Comparison of ENCODE assay signal across 19 cellular contexts in genomic region chr5:105504-106080, GRCh38. TPM values are rescaled to one million over a fixed set of nuclear protein-coding genes. Genes with fewer than 3 reads are reported as not detected.
DNase-seq lines count a peak whose midpoint lies in the region; FAIRE-seq and TF ChIP-seq lines count a peak whose summit lies in the region.
"Had no signal": no experiment of that assay in that cellular context is flagged by ENCODE, and none has a peak within 500 bp of the region (broad histone marks: within the 10 kb centered on the region; RNA-seq: fewer than 3 reads in every experiment).

No MANE protein-coding gene starts in this region.

- H3K4me1 ChIP-seq in H9 (ENCODE audit: insufficient read depth, low read length) (peaks cover 7% of the 10 kb centered on the region), astrocyte (ENCODE audit: insufficient read depth, low read length) (no peaks in the 10 kb centered on the region), trophoblast cell (ENCODE audit: control insufficient read depth in 1 of 2, insufficient read depth in 2 of 2, low read length in 2 of 2) (peaks cover 18 to 25% of the 10 kb centered on the region in 2 experiments)
- H3K4me1 ChIP-seq: parathyroid adenoma, uterus had no signal

- H4K5ac ChIP-seq in H9 (ENCODE audit: insufficient read length, low read depth, low read length) = no peak overlapping the region

- H3K4me3 Mint-ChIP-seq in H9 = no peak overlapping the region
- H3K4me3 Mint-ChIP-seq in astrocyte (ENCODE audit: unreplicated experiment) = no peak overlapping the region
- H3K4me3 Mint-ChIP-seq: CD4-positive, alpha-beta memory T cell; dendritic cell treated with granulocyte-macrophage colony-stimulating factor and Interleukin-4, amounts not matched to agents 40 ng/mL and 50 ng/mL, for 4 days had no signal

- no peaks in the 10 kb centered on the region for H3K27me3 Mint-ChIP-seq in H9 (ENCODE audit: low read depth)
- H3K27me3 Mint-ChIP-seq in astrocyte (ENCODE audit: low read depth, unreplicated experiment) = peaks cover 2% of the 10 kb centered on the region
- H3K27me3 Mint-ChIP-seq: dendritic cell treated with granulocyte-macrophage colony-stimulating factor and Interleukin-4, amounts not matched to agents 40 ng/mL and 50 ng/mL, for 4 days had no signal

- no peaks in the 10 kb centered on the region for H3K27me3 ChIP-seq in H9 (ENCODE audit: insufficient read depth, low read length)
- H3K27me3 ChIP-seq in astrocyte (ENCODE audit: insufficient read depth, low read length) = peaks cover 2% of the 10 kb centered on the region
- H3K27me3 ChIP-seq in trophoblast cell (ENCODE audit: insufficient read depth, low read length) = no peaks in the 10 kb centered on the region
- H3K27me3 ChIP-seq: uterus had no signal

- H3K9ac ChIP-seq in H9 (ENCODE audit: extremely low read depth, insufficient read length, low read length) (no peak overlapping the region), astrocyte (ENCODE audit: low read length) (no peak overlapping the region), trophoblast cell (ENCODE audit: low read length) (no peak overlapping the region)
- H3K9ac ChIP-seq: parathyroid adenoma had no signal

- H2BK12ac ChIP-seq in H9 (ENCODE audit: insufficient read length, low read depth, low read length) (no peak overlapping the region), trophoblast cell (ENCODE audit: low read length) (no peak overlapping the region)

- H2BK20ac ChIP-seq in H9 (ENCODE audit: low read depth, low read length, poor library complexity, severe bottlenecking) = no peak overlapping the region

- H4K91ac ChIP-seq in H9 (ENCODE audit: insufficient read length, low read depth, low read length) (no peak overlapping the region), trophoblast cell (ENCODE audit: low read depth, low read length) (no peak overlapping the region)

- H3K9me3 ChIP-seq in H9 (ENCODE audit: control insufficient read depth, low read depth, low read length) (no peaks in the 10 kb centered on the region), astrocyte (ENCODE audit: insufficient read depth, low read depth, low read length) (no peaks in the 10 kb centered on the region), trophoblast cell (ENCODE audit: insufficient read depth, low read depth, low read length) (peaks cover 11% of the 10 kb centered on the region)
- H3K9me3 ChIP-seq: uterus had no signal

- H2BK120ac ChIP-seq in H9 (ENCODE audit: low read depth, low read length, poor library complexity, severe bottlenecking) = no peak overlapping the region
- no peak overlapping the region for H2BK120ac ChIP-seq in trophoblast cell (ENCODE audit: insufficient read depth, low read length, poor library complexity)

- no peak overlapping the region for H3K14ac ChIP-seq in H9 (ENCODE audit: insufficient read depth, low read length)
- no peak overlapping the region for H3K14ac ChIP-seq in trophoblast cell (ENCODE audit: low read length)

- H3K18ac ChIP-seq in H9 (ENCODE audit: insufficient read length, low read depth, low read length) (no peak overlapping the region), trophoblast cell (ENCODE audit: low read length) (no peak overlapping the region)

- H3K36me3 Mint-ChIP-seq in H9 (ENCODE audit: insufficient read depth in 1 of 3, low read depth in 3 of 3) (peaks cover 13 to 43% (median 14%) of the 10 kb centered on the region in 3 experiments; a peak in 6 of 7 replicates), astrocyte (ENCODE audit: low read depth, unreplicated experiment) (peaks cover 3% of the 10 kb centered on the region)
- H3K36me3 Mint-ChIP-seq: CD4-positive, alpha-beta memory T cell had no signal

- H3T11ph ChIP-seq in H9 (ENCODE audit: low read length) = no peak overlapping the region

- TF ChIP-seq CTCF in H9 (conservative IDR thresholded peaks at IDR 0.05) (no peak), astrocyte (IDR thresholded peaks at IDR 0.05; ENCODE audit: insufficient read depth, low read depth, low read length) (no peak)

- H2AK5ac ChIP-seq in H9 (ENCODE audit: insufficient read length, low read length) (no peak overlapping the region), trophoblast cell (ENCODE audit: low read length) (no peak overlapping the region)

- H3K27ac Mint-ChIP-seq in H9 (peak overlapping the region in 2 of 3 experiments; percentile 39 to 54; a peak in 2 of 7 replicates), astrocyte (ENCODE audit: unreplicated experiment) (peak overlapping the region; percentile 47)
- H3K27ac Mint-ChIP-seq: CD4-positive, alpha-beta memory T cell; dendritic cell treated with granulocyte-macrophage colony-stimulating factor and Interleukin-4, amounts not matched to agents 40 ng/mL and 50 ng/mL, for 4 days had no signal

- peaks cover 4% of the 10 kb centered on the region; the same call in 1 of the 2 replicates for H3K79me2 ChIP-seq in H9 (ENCODE audit: insufficient read depth, low read length)
- peaks cover 50% of the 10 kb centered on the region for H3K79me2 ChIP-seq in astrocyte (ENCODE audit: insufficient read depth, low read length)
- H3K79me2 ChIP-seq in trophoblast cell (ENCODE audit: control insufficient read depth, insufficient read depth, low read length, poor library complexity) = peaks cover 24% of the 10 kb centered on the region
- H3K79me2 ChIP-seq: parathyroid adenoma had no signal

- H2BK15ac ChIP-seq in H9 (ENCODE audit: low read depth, low read length) = no peak overlapping the region

- H4K12ac ChIP-seq in trophoblast cell (ENCODE audit: low read depth, low read length) = no peak overlapping the region

- H3K23ac ChIP-seq in H9 (ENCODE audit: insufficient read length, low read depth, low read length) (no peak overlapping the region), trophoblast cell (ENCODE audit: low read length) (no peak overlapping the region)

- H2BK5ac ChIP-seq in H9 (ENCODE audit: insufficient read length, low read length) (no peak overlapping the region), trophoblast cell (ENCODE audit: low read depth, low read length, poor library complexity) (no peak overlapping the region)

- no peaks in the 10 kb centered on the region for H3K36me3 ChIP-seq in astrocyte (ENCODE audit: insufficient read depth, low read length)
- peaks cover 31 to 37% of the 10 kb centered on the region in 2 experiments for H3K36me3 ChIP-seq in trophoblast cell (ENCODE audit: control insufficient read depth in 1 of 2, insufficient read depth in 2 of 2, low read length in 2 of 2)
- H3K36me3 ChIP-seq: uterus had no signal

- H3K4me1 Mint-ChIP-seq in H9 (peaks cover 42 to 45% of the 10 kb centered on the region in 2 experiments), astrocyte (ENCODE audit: low read depth, unreplicated experiment) (peaks cover 30% of the 10 kb centered on the region)
- H3K4me1 Mint-ChIP-seq: CD4-positive, alpha-beta memory T cell had no signal

- no peak overlapping the region for H2AFZ ChIP-seq in H9 (ENCODE audit: low read length)
- no peak overlapping the region for H2AFZ ChIP-seq in astrocyte (ENCODE audit: low read depth, low read length)
- H2AFZ ChIP-seq in trophoblast cell (ENCODE audit: insufficient read depth, low read length, poor library complexity) = no peak overlapping the region
- H2AFZ ChIP-seq: parathyroid adenoma had no signal

- no peak overlapping the region for H3K56ac ChIP-seq in H9 (ENCODE audit: insufficient read length, low read depth, low read length)

- no peak for FAIRE-seq in astrocyte (lab: Jason Lieb, UNC)

- no CpG with 5 or more reads among the region's 13 CpGs for WGBS in H9 (ENCODE audit: extremely low coverage, insufficient read length, low lambda C conversion rate)
- no CpG with 5 or more reads among the region's 13 CpGs for WGBS in trophoblast cell (ENCODE audit: extremely low coverage, insufficient coverage, insufficient read length)

- H3K4me2 ChIP-seq in H9 (ENCODE audit: insufficient read depth, insufficient read length, low read length) (no peak overlapping the region), astrocyte (ENCODE audit: low read length) (no peak overlapping the region), trophoblast cell (ENCODE audit: low read length) (peak overlapping the region; percentile 38)

- H3K4ac ChIP-seq in H9 (ENCODE audit: low read depth, low read length) (no peak overlapping the region), trophoblast cell (ENCODE audit: low read depth, low read length) (peak overlapping the region; percentile 66)

- H3K27ac ChIP-seq in H9 (ENCODE audit: insufficient read length, low read depth, low read length) = no peak overlapping the region
- no peak overlapping the region for H3K27ac ChIP-seq in astrocyte (ENCODE audit: low read depth, low read length)
- H3K27ac ChIP-seq in trophoblast cell (ENCODE audit: low read depth, low read length) = peak overlapping the region; percentile 55
- H3K27ac ChIP-seq: parathyroid adenoma, uterus had no signal

- H3K9me3 Mint-ChIP-seq in H9 (peaks cover 0 to 3% of the 10 kb centered on the region in 2 experiments; a peak in 2 of 5 replicates), astrocyte (ENCODE audit: unreplicated experiment) (no peaks in the 10 kb centered on the region)
- H3K9me3 Mint-ChIP-seq: dendritic cell treated with granulocyte-macrophage colony-stimulating factor and Interleukin-4, amounts not matched to agents 40 ng/mL and 50 ng/mL, for 4 days had no signal

- no peak overlapping the region for H4K8ac ChIP-seq in H9 (replicated peaks; ENCODE audit: insufficient read length, low read depth, low read length)
- no peak overlapping the region for H4K8ac ChIP-seq in trophoblast cell (ENCODE audit: low read depth, low read length)

- H4K20me1 ChIP-seq in H9 (ENCODE audit: control insufficient read depth, insufficient read depth, insufficient read length) (no peaks in the 10 kb centered on the region), astrocyte (ENCODE audit: insufficient read depth, low read length) (peaks cover 68% of the 10 kb centered on the region)

- DNase-seq in H9 (no peak), NCI-H2107 (lab: John Stamatoyannopoulos, UW) (peak; percentile 76), astrocyte (ENCODE audit: low read depth) (no peak), trophoblast cell (no peak), NCI-H2196 treated with DMSO at 0.1 percent for 48 hours (lab: John Stamatoyannopoulos, UW; ENCODE audit: unreplicated experiment) (no peak), mucosa of gallbladder (ENCODE audit: low spot score) (no peak), HUDEP-2 (lab: John Stamatoyannopoulos, UW; ENCODE audit: unreplicated experiment in 76 of 76) (no peak)
- DNase-seq: activated gamma-delta T cell treated with Interleukin-2 at 50 U/mL for 16 hours; activated T-cell treated with anti-CD3 and anti-CD28 coated beads, Interleukin-2, amount 50 U/mL, for 1 hour; CD4-positive, alpha-beta memory T cell; GF-D8; KBM-7; mammary epithelial cell; NCI-H2227 treated with DMSO at 0.1 percent for 48 hours; SIG-M5; substantia nigra; uterus had no signal

- no peak overlapping the region for H3K4me3 ChIP-seq in astrocyte (ENCODE audit: insufficient read depth, low read depth, low read length)
- no peak overlapping the region for H3K4me3 ChIP-seq in trophoblast cell (ENCODE audit: low read depth, low read length)
- H3K4me3 ChIP-seq: uterus had no signal

- peaks cover 3% of the 10 kb centered on the region for H3K79me1 ChIP-seq in H9 (ENCODE audit: insufficient read depth, low read depth, low read length, poor library complexity, severe bottlenecking)
- peaks cover 2% of the 10 kb centered on the region for H3K79me1 ChIP-seq in trophoblast cell (ENCODE audit: low read length)

- no peaks in the 10 kb centered on the region for H3K23me2 ChIP-seq in H9 (ENCODE audit: insufficient read length, low read depth, low read length, poor library complexity, severe bottlenecking)

RNA-seq across cellular contexts. Expression of gene PLEKHG4B, which starts 13.6 kb away (rescaled TPM):
- total RNA-seq in H9 (2021) = 41.9 and 44.3 TPM in 2 replicates
- 6.1 and 8.1 TPM in 2 replicates for total RNA-seq in astrocyte
- 36.7 and 38.3 TPM in 2 replicates for polyA plus RNA-seq in trophoblast cell (2013)
- 0.09 TPM for total RNA-seq in mucosa of gallbladder
- total RNA-seq: CD4-positive, alpha-beta memory T cell had no signal
- polyA plus RNA-seq: CD4-positive, alpha-beta memory T cell had no signal
